26 cellular contexts compared by ENCODE assay signal in the genomic region with DNA sequence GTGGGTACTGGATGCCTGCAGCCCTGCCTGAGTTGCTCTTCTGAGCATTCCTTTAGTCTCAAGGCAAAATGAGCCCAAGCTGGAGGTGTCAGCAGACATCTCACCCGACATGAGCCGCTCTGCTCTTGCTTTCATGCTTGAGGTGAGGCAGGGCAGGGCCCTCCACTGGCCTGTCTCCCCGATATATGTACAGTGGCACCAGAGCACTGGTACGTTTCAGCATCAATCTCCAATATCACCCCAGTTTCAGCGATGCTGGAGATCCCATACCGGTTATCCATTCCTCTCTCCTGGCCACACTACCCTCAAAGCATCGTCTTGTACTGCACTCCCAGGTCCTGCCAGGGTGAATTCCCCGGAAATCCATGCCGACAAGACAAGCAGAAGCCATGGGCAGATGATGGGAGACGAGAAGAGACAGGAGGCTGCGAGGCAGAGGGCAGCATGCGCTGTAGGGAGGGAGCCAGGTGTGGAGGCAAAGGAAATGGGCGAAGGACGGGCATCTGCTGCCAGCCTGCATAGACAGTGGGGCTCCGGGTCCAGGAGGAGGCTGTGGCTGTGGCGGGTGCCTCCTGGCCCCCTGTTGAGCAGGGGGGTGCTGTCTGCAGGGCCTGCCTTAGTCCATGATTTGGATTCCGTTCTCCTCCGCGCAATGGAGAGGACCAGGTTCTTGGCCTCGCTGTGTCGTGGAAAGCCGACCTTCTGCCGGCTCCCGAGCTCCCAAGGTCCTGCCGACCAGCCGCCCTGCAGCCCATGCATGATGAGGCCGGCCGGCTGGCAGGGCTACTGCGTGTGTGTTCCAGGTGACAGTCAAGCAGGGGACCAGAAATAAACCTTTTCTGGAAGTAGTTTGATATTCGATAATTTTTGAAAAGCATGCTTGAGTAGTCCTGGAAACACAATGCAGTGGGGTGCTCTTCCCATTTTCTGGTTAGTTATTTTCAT.
"Had no signal": no experiment of that assay in that cellular context is flagged by ENCODE, and none has a peak within 500 bp of the region (broad histone marks: within the 10 kb centered on the region; RNA-seq: fewer than 3 reads in every experiment).

No MANE protein-coding gene starts in this region.

- H3K27me3 Mint-ChIP-seq: activated B cell treated with CpG ODN at 0.5 μM for 24 hours; activated CD8-positive, alpha-beta T cell treated with anti-CD3 and anti-CD28 coated beads for 36 hours; T-cell had no signal

- H3K9me3 Mint-ChIP-seq: activated CD8-positive, alpha-beta T cell treated with anti-CD3 and anti-CD28 coated beads for 36 hours; activated naive CD4-positive, alpha-beta T cell treated with anti-CD3 and anti-CD28 coated beads for 36 hours had no signal

- DNase-seq: activated B cell treated with CpG ODN at 0.5 μM for 24 hours; activated CD8-positive, alpha-beta memory T cell treated with anti-CD3 and anti-CD28 coated beads, Interleukin-2, amount 50 U/mL, for 48 hours; activated CD8-positive, alpha-beta T cell treated with anti-CD3 and anti-CD28 coated beads for 36 hours; activated gamma-delta T cell; activated naive CD4-positive, alpha-beta T cell treated with anti-CD3 and anti-CD28 coated beads for 36 hours; activated T-cell treated with anti-CD3 and anti-CD28 coated beads, Interleukin-2, amount 50 U/mL, for 1 hour; amygdala; MV-4-11; NCI-H1092 treated with DMSO at 0.1 percent for 48 hours; NCI-H1417 treated with DMSO at 0.1 percent for 48 hours; NCI-H1694 treated with DMSO at 0.1 percent for 48 hours; NCI-H2029 treated with DMSO at 0.1 percent for 48 hours; NCI-H510A treated with DMSO at 0.1 percent for 48 hours; NCI-H69; NK-92 treated with Interleukin-12 subunit alpha and Interleukin-12 subunit beta, amount 100 ng/mL, for 24 hours; OCI-M1; RPMI8226; T-cell; T-helper 2 cell; T1000 had no signal

- H3K4me1 Mint-ChIP-seq: activated B cell treated with CpG ODN at 0.5 μM for 24 hours, brain, T-cell had no signal

- H3K36me3 Mint-ChIP-seq: activated naive CD8-positive, alpha-beta T cell; brain; T-cell had no signal

- H3K4me3 Mint-ChIP-seq: activated B cell treated with CpG ODN at 0.5 μM for 24 hours; activated CD8-positive, alpha-beta T cell treated with anti-CD3 and anti-CD28 coated beads for 36 hours; activated naive CD4-positive, alpha-beta T cell treated with anti-CD3 and anti-CD28 coated beads for 36 hours; activated naive CD8-positive, alpha-beta T cell; brain; T-cell had no signal

- ATAC-seq: activated CD8-positive, alpha-beta T cell treated with anti-CD3 and anti-CD28 coated beads for 36 hours; Panc1; Right ventricle myocardium inferior; T-cell had no signal

- H3K27ac Mint-ChIP-seq: activated B cell treated with CpG ODN at 0.5 μM for 24 hours; activated CD8-positive, alpha-beta T cell treated with anti-CD3 and anti-CD28 coated beads for 36 hours; activated naive CD4-positive, alpha-beta T cell treated with anti-CD3 and anti-CD28 coated beads for 36 hours; activated naive CD8-positive, alpha-beta T cell; brain; T-cell had no signal

- H3K4me3 ChIP-seq: SK-N-MC had no signal

- H3K27ac ChIP-seq: KMS-11, SK-N-MC had no signal
